8 cellular contexts compared by ENCODE assay signal in genomic region chr2:100381240-100381639, GRCh38. TPM values are rescaled to one million over a fixed set of nuclear protein-coding genes. Genes with fewer than 3 reads are reported as not detected.
DNase-seq lines count a peak whose midpoint lies in the region; ATAC-seq and TF ChIP-seq lines count a peak whose summit lies in the region.

No MANE protein-coding gene starts in this region.

- POLR2A ChIA-PET in RWPE1 (lab: Yijun Ruan, JAX; ENCODE audit: low non-redundant PET): no interaction called here

- no peak overlapping the region for H3K27ac Mint-ChIP-seq in activated T-helper 1 cell treated with anti-CD3 and anti-CD28 coated beads, Interleukin-12 subunit alpha, Interleukin-12 subunit beta, Interleukin-2, Interleukin-4 antibody, amounts not matched to agents 30 ng/mL and 10 ng/mL and 1 ng/mL, durations not matched to agents 14 hours and 24 hours and 36 hours

- no peaks in the 10 kb centered on the region for H3K36me3 Mint-ChIP-seq in activated T-helper 1 cell treated with anti-CD3 and anti-CD28 coated beads, Interleukin-12 subunit alpha, Interleukin-12 subunit beta, Interleukin-2, Interleukin-4 antibody, amounts not matched to agents 30 ng/mL and 10 ng/mL and 1 ng/mL, durations not matched to agents 14 hours and 24 hours and 36 hours (ENCODE audit: low read depth)

- TF ChIP-seq EP300 in ovary (IDR thresholded peaks at IDR 0.05): no peak
- no peak for TF ChIP-seq EP300 in tibial nerve (IDR thresholded peaks at IDR 0.05)

- intact Hi-C loops in activated T-helper 1 cell treated with anti-CD3 and anti-CD28 coated beads, Interleukin-12 subunit alpha, Interleukin-12 subunit beta, Interleukin-2, Interleukin-4 antibody, amounts not matched to agents 30 ng/mL and 10 ng/mL and 1 ng/mL, durations not matched to agents 14 hours and 24 hours and 36 hours (cut with micrococcal nuclease): loop anchor here (1.0 kb wide), 2 partner anchors 118 to 822 kb away; no protein-coding TSS in a partner anchor
- intact Hi-C loops in ovary (cut with DNase I): loop anchor here (2.0 to 5.0 kb wide), 3 partner anchors 114 to 119 kb away; no protein-coding TSS in a partner anchor

- H3K9me3 Mint-ChIP-seq in activated T-helper 1 cell treated with anti-CD3 and anti-CD28 coated beads, Interleukin-12 subunit alpha, Interleukin-12 subunit beta, Interleukin-2, Interleukin-4 antibody, amounts not matched to agents 30 ng/mL and 10 ng/mL and 1 ng/mL, durations not matched to agents 14 hours and 24 hours and 36 hours: no peaks in the 10 kb centered on the region

- H3K27ac ChIP-seq in KOPT-K1 (ENCODE audit: low read depth, low read length, poor library complexity, severe bottlenecking) (peak overlapping the region; percentile 36), RWPE1 (no peak overlapping the region), ovary (no peak overlapping the region), tibial nerve (no peak overlapping the region)

- no peak overlapping the region for H3K4me3 Mint-ChIP-seq in activated T-helper 1 cell treated with anti-CD3 and anti-CD28 coated beads, Interleukin-12 subunit alpha, Interleukin-12 subunit beta, Interleukin-2, Interleukin-4 antibody, amounts not matched to agents 30 ng/mL and 10 ng/mL and 1 ng/mL, durations not matched to agents 14 hours and 24 hours and 36 hours

- H3K4me1 ChIP-seq in ovary (ENCODE audit: insufficient read depth): no peaks in the 10 kb centered on the region
- H3K4me1 ChIP-seq in tibial nerve: no peaks in the 10 kb centered on the region

- H3K4me3 ChIP-seq in ovary: no peak overlapping the region
- H3K4me3 ChIP-seq in tibial nerve: no peak overlapping the region

- peaks cover 6% of the 10 kb centered on the region for H3K4me1 Mint-ChIP-seq in activated T-helper 1 cell treated with anti-CD3 and anti-CD28 coated beads, Interleukin-12 subunit alpha, Interleukin-12 subunit beta, Interleukin-2, Interleukin-4 antibody, amounts not matched to agents 30 ng/mL and 10 ng/mL and 1 ng/mL, durations not matched to agents 14 hours and 24 hours and 36 hours (ENCODE audit: low read depth)

- TF ChIP-seq POLR2A in ovary (IDR thresholded peaks at IDR 0.05): peak; percentile 14
- no peak for TF ChIP-seq POLR2A in tibial nerve (IDR thresholded peaks at IDR 0.05)

- peak; percentile 80 for TF ChIP-seq CTCF in RWPE1 (conservative IDR thresholded peaks at IDR 0.05; ENCODE audit: low read depth)
- TF ChIP-seq CTCF in ovary (IDR thresholded peaks at IDR 0.05): peak; percentile 75 to 96 (median 82)
- peak; percentile 66 to 76 (median 72) for TF ChIP-seq CTCF in tibial nerve (IDR thresholded peaks at IDR 0.05)

- DNase-seq in C1 segment of cervical spinal cord (lab: John Stamatoyannopoulos, UW) (peak in 12 of 14 donors; percentile 15 to 66 (median 48)), RWPE1 (ENCODE audit: low spot score) (peak; percentile 48), foreskin melanocyte (peak; percentile 60), ovary (peak; percentile 80 to 90 (median 85)), tibial nerve (ENCODE audit: low spot score in 2 of 2) (peak; percentile 64 to 80)
- peak; percentile 56 for DNase-seq in activated T-helper 1 cell treated with anti-CD3 and anti-CD28 coated beads, Interleukin-12 subunit alpha, Interleukin-12 subunit beta, Interleukin-2, Interleukin-4 antibody, amounts not matched to agents 30 ng/mL and 10 ng/mL and 1 ng/mL, durations not matched to agents 14 hours and 24 hours and 36 hours (ENCODE audit: low spot score)

- 6 to 19% (median 16%) methylated on average over 4 of the region's 4 CpGs for WGBS in ovary, 3 donors
- WGBS in tibial nerve, 2 donors: 30 to 55% methylated on average over 4 of the region's 4 CpGs

- H3K27me3 ChIP-seq in ovary (no peaks in the 10 kb centered on the region), tibial nerve (no peaks in the 10 kb centered on the region)

- peaks cover 7% of the 10 kb centered on the region for H3K27me3 Mint-ChIP-seq in activated T-helper 1 cell treated with anti-CD3 and anti-CD28 coated beads, Interleukin-12 subunit alpha, Interleukin-12 subunit beta, Interleukin-2, Interleukin-4 antibody, amounts not matched to agents 30 ng/mL and 10 ng/mL and 1 ng/mL, durations not matched to agents 14 hours and 24 hours and 36 hours (ENCODE audit: insufficient read depth)

- ATAC-seq in GM19328 (IDR thresholded peaks at IDR 0.05; ENCODE audit: unreplicated experiment): peak; percentile 55

- H3K9me3 ChIP-seq in KOPT-K1 (ENCODE audit: insufficient read depth, low read length, poor library complexity, severe bottlenecking) (no peaks in the 10 kb centered on the region), ovary (no peaks in the 10 kb centered on the region), tibial nerve (no peaks in the 10 kb centered on the region)

- no peaks in the 10 kb centered on the region for H3K36me3 ChIP-seq in KOPT-K1 (ENCODE audit: insufficient read depth, low read length)
- no peaks in the 10 kb centered on the region for H3K36me3 ChIP-seq in ovary
- H3K36me3 ChIP-seq in tibial nerve: no peaks in the 10 kb centered on the region

- CTCF ChIA-PET in RWPE1 (lab: Yijun Ruan, JAX): interaction anchor here (0.6 to 3.0 kb wide), 20 partner anchors 11 to 822 kb away, joined by 3 to 67 read pairs (median 4); partner anchors contain the start of gene CHST10

RNA-seq across cellular contexts. Expression of gene CHST10, which starts 36.2 kb away (rescaled TPM):
- 7.4 and 7.8 TPM in 2 replicates for total RNA-seq in activated T-helper 1 cell treated with anti-CD3 and anti-CD28 coated beads, Interleukin-12 subunit alpha, Interleukin-12 subunit beta, Interleukin-2, Interleukin-4 antibody, amounts not matched to agents 30 ng/mL and 10 ng/mL and 1 ng/mL, durations not matched to agents 14 hours and 24 hours and 36 hours
- total RNA-seq in ovary: 10 to 100 TPM; 11.9 to 23.6 (median 15.8) TPM
- 10 to 100 TPM in 1 of 2 donors, 1 to 10 TPM in 1; 10.0 to 23.7 TPM for polyA plus RNA-seq in ovary
- total RNA-seq in tibial nerve: 10 to 100 TPM in 3 of 4 donors, 1 to 10 TPM in 1; 9.4 to 17.1 (median 13.0) TPM

RNA-seq across cellular contexts. Expression of gene LONRF2, which starts 58.9 kb away (rescaled TPM):
- 0.23 and 0.32 TPM in 2 replicates for total RNA-seq in activated T-helper 1 cell treated with anti-CD3 and anti-CD28 coated beads, Interleukin-12 subunit alpha, Interleukin-12 subunit beta, Interleukin-2, Interleukin-4 antibody, amounts not matched to agents 30 ng/mL and 10 ng/mL and 1 ng/mL, durations not matched to agents 14 hours and 24 hours and 36 hours
- 100 to 1,000 TPM in 1 of 7 donors, 10 to 100 TPM in 6; 20.6 to 133 (median 37.8) TPM for total RNA-seq in ovary
- 10 to 100 TPM in 1 of 2 donors, 1 to 10 TPM in 1; 4.7 to 16.5 TPM for polyA plus RNA-seq in ovary
- total RNA-seq in tibial nerve: 10 to 100 TPM; 10.5 to 13.1 (median 12.1) TPM
